In genomic region chr7:135956393-135956792, GRCh38 we compare ENCODE assay signal across 29 cellular contexts.
"Had no signal": no experiment of that assay in that cellular context is flagged by ENCODE, and none has a peak within 500 bp of the region (broad histone marks: within the 10 kb centered on the region; RNA-seq: fewer than 3 reads in every experiment).

No MANE protein-coding gene starts in this region.

- H3K9me3 ChIP-seq: ascending aorta, gastroesophageal sphincter, uterus had no signal

- H3K27me3 ChIP-seq: ascending aorta, gastroesophageal sphincter, uterus had no signal

- H3K27ac Mint-ChIP-seq: activated CD4-positive, alpha-beta memory T cell treated with anti-CD3 and anti-CD28 coated beads for 36 hours; activated naive CD8-positive, alpha-beta T cell treated with anti-CD3 and anti-CD28 coated beads, Interleukin-2, amount 10 ng/mL, durations not matched to agents 7 days and 5 days; activated T-cell treated with anti-CD3 and anti-CD28 coated beads, Interleukin-2, amount 50 U/mL, for 24 hours; activated T-helper 2 cell treated with anti-CD3 and anti-CD28 coated beads, Interferon-gamma antibody, Interleukin-2, Interleukin-4, amounts not matched to agents 10 μg/mL and 5 μg/mL and 100 μg/mL, durations not matched to agents 14 hours and 24 hours and 36 hours; effector memory CD8-positive, alpha-beta T cell; stimulated activated memory B cell treated with anti-CD40 and anti-IgM and Interleukin-4, amounts not matched to agents 10 μg/mL and 1 μg/mL and 100 μg/mL, for 72 hours; stimulated activated naive CD8-positive, alpha-beta T cell treated with anti-CD3 and anti-CD28 coated beads, Interleukin-15, amount 100 ng/mL, for 72 hours; type B pancreatic cell had no signal

- DNase-seq: activated CD4-positive, alpha-beta memory T cell treated with anti-CD3 and anti-CD28 coated beads for 36 hours; activated CD4-positive, alpha-beta T cell treated with anti-CD3 and anti-CD28 coated beads for 48 hours; activated CD8-positive, alpha-beta memory T cell treated with anti-CD3 and anti-CD28 coated beads, Interleukin-2, amount 50 U/mL, for 4 hours; activated naive CD8-positive, alpha-beta T cell treated with anti-CD3 and anti-CD28 coated beads, Interleukin-2, amount 10 ng/mL, durations not matched to agents 7 days and 5 days; activated T-cell treated with anti-CD3 and anti-CD28 coated beads, Interleukin-2, amount 50 U/mL, for 24 hours; caudate nucleus; cortex of kidney; effector memory CD8-positive, alpha-beta T cell; head of caudate nucleus; hippocampal formation; kidney; left colon; mammary epithelial cell; midbrain; naive thymus-derived CD8-positive, alpha-beta T cell; stimulated activated CD4-positive, alpha-beta T cell treated with anti-CD3 and anti-CD28 coated beads, Interleukin-1b, Interleukin-23, amount 100 ng/mL, for 48 hours; stimulated activated CD4-positive, alpha-beta T cell treated with anti-CD3 and anti-CD28 coated beads, Interleukin-4, amount 100 ng/mL, for 4 hours; stimulated activated CD8-positive, alpha-beta memory T cell treated with anti-CD3 and anti-CD28 coated beads, Interleukin-4, amount 100 ng/mL, for 48 hours; stimulated activated naive CD8-positive, alpha-beta T cell treated with anti-CD3 and anti-CD28 coated beads, Interleukin-15, amount 100 ng/mL, for 72 hours; substantia nigra; uterus had no signal

- FAIRE-seq: kidney had no signal

- H3K4me3 ChIP-seq: ascending aorta, gastroesophageal sphincter, smooth muscle cell, uterus had no signal

- H3K9me3 Mint-ChIP-seq: activated CD4-positive, alpha-beta memory T cell treated with anti-CD3 and anti-CD28 coated beads for 36 hours; activated naive CD8-positive, alpha-beta T cell treated with anti-CD3 and anti-CD28 coated beads, Interleukin-2, amount 10 ng/mL, durations not matched to agents 7 days and 5 days; activated T-cell treated with anti-CD3 and anti-CD28 coated beads, Interleukin-2, amount 50 U/mL, for 24 hours; activated T-helper 2 cell treated with anti-CD3 and anti-CD28 coated beads, Interferon-gamma antibody, Interleukin-2, Interleukin-4, amounts not matched to agents 10 μg/mL and 5 μg/mL and 100 μg/mL, durations not matched to agents 14 hours and 24 hours and 36 hours; brain; effector memory CD8-positive, alpha-beta T cell; naive thymus-derived CD8-positive, alpha-beta T cell; stimulated activated naive CD8-positive, alpha-beta T cell treated with anti-CD3 and anti-CD28 coated beads, Interleukin-15, amount 100 ng/mL, for 72 hours had no signal

- H3K27me3 Mint-ChIP-seq: activated CD4-positive, alpha-beta memory T cell treated with anti-CD3 and anti-CD28 coated beads for 36 hours; activated naive CD8-positive, alpha-beta T cell treated with anti-CD3 and anti-CD28 coated beads, Interleukin-2, amount 10 ng/mL, durations not matched to agents 7 days and 5 days; activated T-cell treated with anti-CD3 and anti-CD28 coated beads, Interleukin-2, amount 50 U/mL, for 24 hours; brain; effector memory CD8-positive, alpha-beta T cell; naive thymus-derived CD8-positive, alpha-beta T cell; stimulated activated memory B cell treated with anti-CD40 and anti-IgM and Interleukin-4, amounts not matched to agents 10 μg/mL and 1 μg/mL and 100 μg/mL, for 72 hours; stimulated activated naive CD8-positive, alpha-beta T cell treated with anti-CD3 and anti-CD28 coated beads, Interleukin-15, amount 100 ng/mL, for 72 hours; type B pancreatic cell had no signal

- H3K27ac ChIP-seq: ascending aorta, gastroesophageal sphincter, uterus had no signal

- H3K4me3 Mint-ChIP-seq: activated CD4-positive, alpha-beta memory T cell treated with anti-CD3 and anti-CD28 coated beads for 36 hours; activated naive CD8-positive, alpha-beta T cell treated with anti-CD3 and anti-CD28 coated beads, Interleukin-2, amount 10 ng/mL, durations not matched to agents 7 days and 5 days; activated T-cell treated with anti-CD3 and anti-CD28 coated beads, Interleukin-2, amount 50 U/mL, for 24 hours; brain; naive thymus-derived CD8-positive, alpha-beta T cell; stimulated activated memory B cell treated with anti-CD40 and anti-IgM and Interleukin-4, amounts not matched to agents 10 μg/mL and 1 μg/mL and 100 μg/mL, for 72 hours; stimulated activated naive CD8-positive, alpha-beta T cell treated with anti-CD3 and anti-CD28 coated beads, Interleukin-15, amount 100 ng/mL, for 72 hours; type B pancreatic cell had no signal

- H3K4me2 ChIP-seq: smooth muscle cell had no signal

- H3K36me3 ChIP-seq: ascending aorta, uterus had no signal

- ATAC-seq: activated CD4-positive, CD25-positive, alpha-beta regulatory T cell treated with anti-CD3 and anti-CD28 coated beads, Interleukin-2, amount 50 U/mL, for 24 hours; effector memory CD8-positive, alpha-beta T cell; gastroesophageal sphincter; left colon; naive thymus-derived CD8-positive, alpha-beta T cell; stimulated activated memory B cell treated with anti-CD40 and anti-IgM and Interleukin-4, amounts not matched to agents 10 μg/mL and 1 μg/mL and 100 μg/mL, for 72 hours; stimulated activated naive CD8-positive, alpha-beta T cell treated with anti-CD3 and anti-CD28 coated beads, Interleukin-15, amount 100 ng/mL, for 72 hours had no signal

- H3K4me1 ChIP-seq: ascending aorta, uterus had no signal
